22 cellular contexts compared by ENCODE assay signal in genomic region chr6:30798501-30798900, GRCh38. TPM values are rescaled to one million over a fixed set of nuclear protein-coding genes. Genes with fewer than 3 reads are reported as not detected.
DNase-seq lines count a peak whose midpoint lies in the region; ATAC-seq and TF ChIP-seq lines count a peak whose summit lies in the region.
"Had no signal": no experiment of that assay in that cellular context is flagged by ENCODE, and none has a peak within 500 bp of the region (broad histone marks: within the 10 kb centered on the region; RNA-seq: fewer than 3 reads in every experiment).

No MANE protein-coding gene starts in this region.

- H3K4me3 Mint-ChIP-seq in chondrocyte (ENCODE audit: unreplicated experiment), result no peak overlapping the region
- H3K4me3 Mint-ChIP-seq: CD4-positive, alpha-beta memory T cell; HFFc6 had no signal

- TF ChIP-seq CTCF in chondrocyte (IDR thresholded peaks at IDR 0.05), result no peak
- no peak for TF ChIP-seq CTCF in parathyroid adenoma (IDR thresholded peaks at IDR 0.05)

- no peaks in the 10 kb centered on the region for H3K27me3 ChIP-seq in parathyroid adenoma (ENCODE audit: control insufficient read depth, insufficient read depth, low read length)
- H3K27me3 ChIP-seq: BLaER1 treated with 17β-estradiol and CSF1 and Interleukin-3, amounts not matched to agents 10 nM and 100 nM; MG63; Peyer's patch had no signal

- DNase-seq in COLO829 (ENCODE audit: low spot score) (peak; percentile 35), chondrocyte (ENCODE audit: low spot score) (no peak), iris pigment epithelial cell (ENCODE audit: low read depth) (peak; percentile 67), SK-N-DZ (ENCODE audit: low spot score) (no peak), NCI-H345 treated with DMSO at 0.1 percent for 48 hours (lab: John Stamatoyannopoulos, UW; ENCODE audit: unreplicated experiment) (no peak)
- DNase-seq: Caco-2; CD4-positive, alpha-beta memory T cell; GOT3; HFFc6; KG1; MG63; NCI-H2029; NCI-H510A; NCI-H69; Peyer's patch; SIG-M5 had no signal

- H3K36me3 Mint-ChIP-seq in chondrocyte (ENCODE audit: low read depth), result no peaks in the 10 kb centered on the region
- H3K36me3 Mint-ChIP-seq: CD4-positive, alpha-beta memory T cell had no signal

- H3K4me2 ChIP-seq in parathyroid adenoma (ENCODE audit: low read length), result peak overlapping the region; percentile 37

- no peaks in the 10 kb centered on the region for H3K9me3 Mint-ChIP-seq in chondrocyte (ENCODE audit: low read depth)
- H3K9me3 Mint-ChIP-seq: CD4-positive, alpha-beta memory T cell; HFFc6 had no signal

- no peak overlapping the region for H3K4me3 ChIP-seq in parathyroid adenoma (ENCODE audit: low read depth, low read length)
- H3K4me3 ChIP-seq: BLaER1 treated with 17β-estradiol and CSF1 and Interleukin-3, amounts not matched to agents 10 nM and 100 nM; GM12878; HAP-1; MG63; Peyer's patch had no signal

- H3K27ac Mint-ChIP-seq in chondrocyte (ENCODE audit: unreplicated experiment), result peak overlapping the region; percentile 73
- H3K27ac Mint-ChIP-seq: HFFc6 had no signal

- ATAC-seq in HG02970 (IDR thresholded peaks at IDR 0.05; ENCODE audit: low FRiP score, unreplicated experiment), result no peak
- ATAC-seq: GM12878, SK-N-SH treated with all-trans-retinoic acid at 6 μM for 48 hours had no signal

- H3K4me1 ChIP-seq in parathyroid adenoma, result peaks cover 10% of the 10 kb centered on the region
- H3K4me1 ChIP-seq: Caco-2, HAP-1 had no signal

- no peaks in the 10 kb centered on the region for H3K36me3 ChIP-seq in parathyroid adenoma (ENCODE audit: control insufficient read depth, insufficient read depth, low read length)
- H3K36me3 ChIP-seq: BLaER1 treated with 17β-estradiol and CSF1 and Interleukin-3, amounts not matched to agents 10 nM and 100 nM; HAP-1; MG63; Peyer's patch had no signal

- peaks cover 47% of the 10 kb centered on the region for H3K4me1 Mint-ChIP-seq in chondrocyte (ENCODE audit: low read depth)

- H3K27me3 Mint-ChIP-seq in chondrocyte (ENCODE audit: low read depth), result no peaks in the 10 kb centered on the region
- H3K27me3 Mint-ChIP-seq: CD4-positive, alpha-beta memory T cell had no signal

- H3K9me3 ChIP-seq in parathyroid adenoma (ENCODE audit: control insufficient read depth, low read length), result no peaks in the 10 kb centered on the region
- H3K9me3 ChIP-seq: BLaER1 treated with 17β-estradiol and CSF1 and Interleukin-3, amounts not matched to agents 10 nM and 100 nM; Caco-2; HAP-1; MG63; Peyer's patch had no signal

- H3K9ac ChIP-seq in parathyroid adenoma, result no peak overlapping the region
- H3K9ac ChIP-seq: BLaER1 treated with 17β-estradiol and CSF1 and Interleukin-3, amounts not matched to agents 10 nM and 100 nM had no signal

- no peaks in the 10 kb centered on the region for H3K79me2 ChIP-seq in parathyroid adenoma

- peak overlapping the region; percentile 66 for H3K27ac ChIP-seq in parathyroid adenoma
- H3K27ac ChIP-seq: BLaER1 treated with 17β-estradiol and CSF1 and Interleukin-3, amounts not matched to agents 10 nM and 100 nM had no signal

- H2AFZ ChIP-seq in parathyroid adenoma, result peak overlapping the region; percentile 63

RNA-seq across cellular contexts. Expression of gene IER3, which starts 54.2 kb away (rescaled TPM):
- total RNA-seq in chondrocyte, result 332 to 354 TPM (median 333 TPM) in 3 replicates
- 2.7 and 4.1 TPM in 2 replicates for polyA plus RNA-seq in SK-N-DZ (2014; cell fraction: cytosol; rRNA removed)
- polyA plus RNA-seq in SK-N-DZ (2014; cell fraction: nucleus; rRNA removed), result 1.2 and 3.6 TPM in 2 replicates

RNA-seq across cellular contexts. Expression of gene FLOT1, which starts 56.0 kb away (rescaled TPM):
- 66.8 to 72.7 TPM (median 69.1 TPM) in 3 replicates for total RNA-seq in chondrocyte
- polyA plus RNA-seq in SK-N-DZ (2014; cell fraction: cytosol; rRNA removed), result 156 and 180 TPM in 2 replicates
- 130 and 150 TPM in 2 replicates for polyA plus RNA-seq in SK-N-DZ (2014; cell fraction: nucleus; rRNA removed)

Comparison
In these comparisons a context has a peak if more than half of its experiments do, and no peak if none do; other contexts are left out.
1. DNase-seq: peak in COLO829 (single experiment) and iris pigment epithelial cell (single experiment); none in chondrocyte (single experiment), SK-N-DZ (single experiment) and NCI-H345 treated with DMSO at 0.1 percent for 48 hours (single experiment).